In genomic region chr10:68171539-68172080, GRCh38 we compare ENCODE assay signal across 18 cellular contexts.
DNase-seq lines count a peak whose midpoint lies in the region; ATAC-seq and TF ChIP-seq lines count a peak whose summit lies in the region.
"Had no signal": no experiment of that assay in that cellular context is flagged by ENCODE, and none has a peak within 500 bp of the region (broad histone marks: within the 10 kb centered on the region; RNA-seq: fewer than 3 reads in every experiment).

No MANE protein-coding gene starts in this region.

- H3K36me3 Mint-ChIP-seq in T-helper 17 cell (ENCODE audit: low read depth) = peaks cover 3% of the 10 kb centered on the region
- H3K36me3 Mint-ChIP-seq: activated naive CD4-positive, alpha-beta T cell treated with anti-CD3 and anti-CD28 coated beads, Interleukin-2, amount 50 U/mL, for 24 hours; natural killer cell had no signal

- H3K9me3 ChIP-seq in testis (no peaks in the 10 kb centered on the region), T-helper 17 cell (ENCODE audit: control insufficient read depth, low read length, poor library complexity, severe bottlenecking) (no peaks in the 10 kb centered on the region)
- H3K9me3 ChIP-seq: left lung had no signal

- peak; percentile 40 for DNase-seq in testis
- DNase-seq in T-helper 17 cell = no peak
- no peak for DNase-seq in posterior cingulate gyrus
- DNase-seq: activated T-cell treated with anti-CD3 and anti-CD28 coated beads, Interleukin-2, amount 50 U/mL, for 48 hours; anterior cingulate cortex; CD4-positive, alpha-beta T cell; left lung; midbrain; natural killer cell; NCI-H1105 treated with DMSO at 0.1 percent for 48 hours; NCI-H510A; NK-92 treated with Interleukin-12 subunit alpha and Interleukin-12 subunit beta, amount 100 ng/mL, for 24 hours had no signal

- TF ChIP-seq CTCF in testis (IDR thresholded peaks at IDR 0.05) = no peak

- H3K4me1 Mint-ChIP-seq in T-helper 17 cell = no peaks in the 10 kb centered on the region
- H3K4me1 Mint-ChIP-seq: activated naive CD4-positive, alpha-beta T cell treated with anti-CD3 and anti-CD28 coated beads, Interleukin-2, amount 50 U/mL, for 24 hours; natural killer cell had no signal

- peaks cover 8% of the 10 kb centered on the region for H3K27me3 Mint-ChIP-seq in T-helper 17 cell
- H3K27me3 Mint-ChIP-seq: activated naive CD4-positive, alpha-beta T cell treated with anti-CD3 and anti-CD28 coated beads, Interleukin-2, amount 50 U/mL, for 24 hours; CD4-positive, alpha-beta T cell had no signal

- peak overlapping the region; percentile 48 to 54 for H3K27ac ChIP-seq in testis
- H3K27ac ChIP-seq: left lung, parathyroid adenoma had no signal

- WGBS in testis, 2 donors = 55 to 60% methylated on average over 1 of the region's 1 CpG

- intact Hi-C loops in testis (cut with DNase I; ENCODE audit: low total_unique reads) (no loop called here), posterior cingulate gyrus (cut with DNase I) (no loop called here)

- ATAC-seq in GM18907 (IDR thresholded peaks at IDR 0.05; ENCODE audit: unreplicated experiment) (peak; percentile 62), HG02759 (IDR thresholded peaks at IDR 0.05; ENCODE audit: unreplicated experiment) (peak; percentile 66), HG03571 (IDR thresholded peaks at IDR 0.05; ENCODE audit: unreplicated experiment) (peak; percentile 48), T-helper 17 cell (no peak), GM19023 (IDR thresholded peaks at IDR 0.05; ENCODE audit: unreplicated experiment) (no peak)
- ATAC-seq: left lung, natural killer cell had no signal

- no peak overlapping the region for H3K4me3 ChIP-seq in testis
- H3K4me3 ChIP-seq: left lung had no signal

- H3K27ac Mint-ChIP-seq in T-helper 17 cell = no peak overlapping the region
- H3K27ac Mint-ChIP-seq: activated naive CD4-positive, alpha-beta T cell treated with anti-CD3 and anti-CD28 coated beads, Interleukin-2, amount 50 U/mL, for 24 hours; CD4-positive, alpha-beta T cell; natural killer cell had no signal

- no peaks in the 10 kb centered on the region for H3K27me3 ChIP-seq in testis
- H3K27me3 ChIP-seq: left lung had no signal

- TF ChIP-seq POLR2A in testis (IDR thresholded peaks at IDR 0.05) = no peak

- no peak overlapping the region for H3K4me3 Mint-ChIP-seq in T-helper 17 cell
- H3K4me3 Mint-ChIP-seq: activated naive CD4-positive, alpha-beta T cell treated with anti-CD3 and anti-CD28 coated beads, Interleukin-2, amount 50 U/mL, for 24 hours; CD4-positive, alpha-beta T cell; natural killer cell had no signal

- H3K4me1 ChIP-seq in testis = peaks cover 9% of the 10 kb centered on the region
- H3K4me1 ChIP-seq: left lung, parathyroid adenoma had no signal

- H3K36me3 ChIP-seq in testis (ENCODE audit: low read depth, missing control alignments) = no peaks in the 10 kb centered on the region
- H3K36me3 ChIP-seq: left lung had no signal

Comparison
In these comparisons a context has a peak if more than half of its experiments do, and no peak if none do; other contexts are left out.
1. ATAC-seq: peak in GM18907 (single experiment), HG02759 (single experiment) and HG03571 (single experiment); none in T-helper 17 cell (single experiment) and GM19023 (single experiment).